Comparison of ENCODE assay signal across 13 cellular contexts in the genomic region with DNA sequence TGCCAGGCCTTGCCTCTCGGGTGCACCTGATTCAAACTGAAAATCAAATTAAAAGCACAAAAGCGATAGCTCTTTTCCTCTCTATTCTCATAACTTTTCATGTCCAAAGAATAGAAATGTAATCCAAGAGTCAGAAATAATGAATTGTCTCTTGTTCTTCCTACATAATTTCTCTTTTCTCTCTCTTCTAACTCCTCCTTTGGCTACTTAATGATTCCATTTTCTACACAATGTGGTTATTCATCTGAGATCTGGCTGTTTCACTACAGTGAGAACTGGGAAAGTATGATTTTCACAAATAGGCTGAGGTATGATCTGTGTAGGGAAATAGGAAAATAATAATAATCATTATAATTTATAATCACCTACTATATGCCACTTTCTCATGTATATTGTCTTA.
A peak's percentile ranks its signal among the peaks of the same experiment; 100 is the strongest.
DNase-seq lines count a peak whose midpoint lies in the region.
"Had no signal": no experiment of that assay in that cellular context is flagged by ENCODE, and none has a peak within 500 bp of the region (broad histone marks: within the 10 kb centered on the region; RNA-seq: fewer than 3 reads in every experiment).

No MANE protein-coding gene starts in this region.

- H3K23ac ChIP-seq in mesendoderm (ENCODE audit: low read length): no peak overlapping the region

- H3K18ac ChIP-seq in mesendoderm (ENCODE audit: low read length): no peak overlapping the region

- no peaks in the 10 kb centered on the region for H3K36me3 ChIP-seq in mesendoderm (ENCODE audit: control insufficient read depth, insufficient read depth, low read length)
- H3K36me3 ChIP-seq: BLaER1 had no signal

- H3K9ac ChIP-seq in mesendoderm (ENCODE audit: low read length): no peak overlapping the region
- H3K9ac ChIP-seq: BLaER1, GM23248 had no signal

- no peak overlapping the region for H2BK15ac ChIP-seq in mesendoderm (replicated peaks; ENCODE audit: low read depth)

- H3K4me1 ChIP-seq in mesendoderm (ENCODE audit: control insufficient read depth, low read depth, low read length): no peaks in the 10 kb centered on the region
- H3K4me1 ChIP-seq: A549, BLaER1 had no signal

- no peak overlapping the region for H3K4me3 ChIP-seq in mesendoderm (ENCODE audit: low read length)
- H3K4me3 ChIP-seq: A549, BLaER1, GM23248 had no signal

- no peak overlapping the region for H2BK5ac ChIP-seq in mesendoderm (ENCODE audit: low read length)

- no peaks in the 10 kb centered on the region for H3K79me2 ChIP-seq in mesendoderm (ENCODE audit: control insufficient read depth, insufficient read depth, low read length)

- no peak overlapping the region for H2AK5ac ChIP-seq in mesendoderm (ENCODE audit: low read length)

- no peak overlapping the region for H2BK120ac ChIP-seq in mesendoderm (ENCODE audit: low read depth, low read length)

- peak overlapping the region; percentile 74 for H3K27ac ChIP-seq in caudate nucleus (ENCODE audit: low read depth, low read length)
- no peak overlapping the region for H3K27ac ChIP-seq in mesendoderm (ENCODE audit: low read depth, low read length)
- H3K27ac ChIP-seq: A549, BLaER1, GM23248 had no signal

- no peak overlapping the region for H4K5ac ChIP-seq in mesendoderm (ENCODE audit: low read length)

- DNase-seq in caudate nucleus (lab: John Stamatoyannopoulos, UW) (no peak), inferior parietal cortex (ENCODE audit: extremely low spot score) (peak; percentile 49), pons (ENCODE audit: low spot score) (peak; percentile 95), mesendoderm (no peak), SKM-1 (lab: John Stamatoyannopoulos, UW; ENCODE audit: unreplicated experiment) (no peak), COR-L47 (lab: John Stamatoyannopoulos, UW) (no peak)
- DNase-seq in activated naive CD4-positive, alpha-beta T cell treated with Interleukin-2 at 50 U/mL for 16 hours: no peak
- DNase-seq: CD8-positive, alpha-beta memory T cell; DMS79; EL; GM23248 had no signal

- no peak overlapping the region for H4K8ac ChIP-seq in mesendoderm (ENCODE audit: low read depth, low read length)

- H3K4me2 ChIP-seq in mesendoderm (ENCODE audit: low read length): no peak overlapping the region
- H3K4me2 ChIP-seq: A549, BLaER1 had no signal

- no peak overlapping the region for H3K4ac ChIP-seq in mesendoderm (ENCODE audit: low read depth, low read length)

- H3K56ac ChIP-seq in mesendoderm (ENCODE audit: low read length): no peak overlapping the region

- H3K79me1 ChIP-seq in mesendoderm (ENCODE audit: low read length): no peaks in the 10 kb centered on the region

- no CpG with 5 or more reads among the region's 2 CpGs for WGBS in mesendoderm (ENCODE audit: extremely low coverage, insufficient coverage, low lambda C conversion rate)

- no peaks in the 10 kb centered on the region for H3K27me3 ChIP-seq in mesendoderm (ENCODE audit: insufficient read depth, low read length, poor library complexity)
- H3K27me3 ChIP-seq: BLaER1 had no signal

Comparison
In these comparisons a context has a peak if more than half of its experiments do, and no peak if none do; other contexts are left out.
1. DNase-seq: peak in inferior parietal cortex (single experiment) and pons (single experiment); none in caudate nucleus (0 of 61), mesendoderm (single experiment), SKM-1 (single experiment), activated naive CD4-positive, alpha-beta T cell treated with Interleukin-2 at 50 U/mL for 16 hours (single experiment) and COR-L47 (single experiment).